8 cellular contexts compared by ENCODE assay signal in the genomic region with DNA sequence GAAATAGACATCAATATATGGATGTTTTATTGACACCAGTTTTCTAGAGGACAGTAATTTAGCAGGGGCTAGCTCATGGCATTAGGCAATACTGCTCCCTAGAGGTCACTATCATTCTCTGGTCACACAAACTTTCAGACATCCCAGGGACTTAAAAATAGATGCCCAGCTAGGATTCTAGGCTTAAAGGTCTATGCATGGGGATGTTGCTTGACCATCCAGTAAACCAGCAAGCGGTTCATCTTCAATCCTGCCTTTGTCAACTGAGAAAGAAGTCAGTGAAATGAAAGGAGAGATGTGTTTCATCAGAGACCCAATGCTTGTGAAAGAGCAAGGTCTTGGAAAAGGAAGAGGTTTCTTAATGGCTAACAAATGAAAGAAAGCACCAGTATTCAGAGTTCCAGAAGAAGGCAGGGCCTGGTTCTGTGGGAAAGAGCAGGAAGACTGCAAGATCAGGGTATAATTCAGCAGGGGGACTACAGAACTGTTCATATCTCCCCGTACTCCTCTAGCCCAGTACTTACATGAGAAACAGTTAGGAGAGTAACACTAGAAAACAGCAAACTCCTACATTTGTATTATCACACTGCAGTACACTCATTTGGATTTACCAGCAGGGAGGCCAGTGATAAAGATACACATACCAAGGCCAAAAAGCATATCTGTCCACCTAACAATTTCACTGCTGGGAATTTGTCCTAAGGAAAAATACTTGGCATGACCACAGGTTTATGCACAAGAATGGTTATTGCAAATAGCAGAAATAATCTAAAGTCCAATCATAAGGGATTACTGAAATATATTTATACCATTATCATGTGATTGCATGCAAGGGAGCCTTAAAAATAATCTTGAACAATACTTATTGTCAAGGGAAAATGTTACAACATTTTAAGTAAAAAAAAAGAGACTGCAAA.
DNase-seq lines count a peak whose midpoint lies in the region; ATAC-seq, FAIRE-seq and TF ChIP-seq lines count a peak whose summit lies in the region.

No MANE protein-coding gene starts in this region.

- TF ChIP-seq CTCF in astrocyte (IDR thresholded peaks at IDR 0.05; ENCODE audit: insufficient read depth, low read depth, low read length) (peak; percentile 84), keratinocyte (optimal IDR thresholded peaks at IDR 0.05 in 1 of 3, IDR thresholded peaks at IDR 0.05 in 1 of 3, conservative IDR thresholded peaks at IDR 0.05 in 1 of 3; ENCODE audit: extremely low read depth in 1 of 3, insufficient read depth in 2 of 3, low read length in 3 of 3) (peak; percentile 56 to 64 (median 63))

- H3K4me2 ChIP-seq in astrocyte (ENCODE audit: low read length) (no peak overlapping the region), keratinocyte (ENCODE audit: control insufficient read depth, extremely low read depth, insufficient read depth, low read depth, low read length) (no peak overlapping the region)

- H3K9me3 Mint-ChIP-seq in astrocyte (ENCODE audit: unreplicated experiment): no peaks in the 10 kb centered on the region

- H3K9ac ChIP-seq in astrocyte (ENCODE audit: low read length) (no peak overlapping the region), keratinocyte (ENCODE audit: control insufficient read depth, extremely low read depth, insufficient read depth, low read length) (no peak overlapping the region)

- DNase-seq in AML-193 (lab: John Stamatoyannopoulos, UW) (peak; percentile 23 to 36), MV-4-11 (lab: John Stamatoyannopoulos, UW) (peak; percentile 5), astrocyte (ENCODE audit: low read depth) (peak; percentile 26), keratinocyte (ENCODE audit: low read depth, low spot score) (no peak), DMS79 (lab: John Stamatoyannopoulos, UW) (no peak)
- DNase-seq in stimulated activated CD4-positive, alpha-beta T cell treated with anti-CD3 and anti-CD28 coated beads, Interleukin-12 subunit alpha, Interleukin-12 subunit beta, amount 100 ng/mL, for 4 hours: no peak

- no peaks in the 10 kb centered on the region for H3K79me2 ChIP-seq in astrocyte (ENCODE audit: insufficient read depth, low read length)
- H3K79me2 ChIP-seq in keratinocyte (ENCODE audit: control insufficient read depth, insufficient read depth, low read length): no peaks in the 10 kb centered on the region

- no peak overlapping the region for H3K4me3 Mint-ChIP-seq in astrocyte (ENCODE audit: unreplicated experiment)

- peak; percentile 95 for FAIRE-seq in astrocyte (lab: Jason Lieb, UNC)
- FAIRE-seq in keratinocyte (lab: Jason Lieb, UNC): peak; percentile 73

- ATAC-seq in GM19372 (IDR thresholded peaks at IDR 0.05; ENCODE audit: low read depth, unreplicated experiment) (peak; percentile 54), GM21526 (IDR thresholded peaks at IDR 0.05; ENCODE audit: low FRiP score, unreplicated experiment) (no peak)

- peak overlapping the region; percentile 0 for H2AFZ ChIP-seq in astrocyte (ENCODE audit: low read depth, low read length)
- H2AFZ ChIP-seq in keratinocyte (ENCODE audit: control insufficient read depth, low read length): no peak overlapping the region

- dilution Hi-C loops in keratinocyte (cut with MboI; ENCODE audit: extremely low pct_ligation_motif_present, low sequenced_read_pairs): no loop called here

- no peaks in the 10 kb centered on the region for H3K9me1 ChIP-seq in keratinocyte (ENCODE audit: control insufficient read depth, extremely low read depth, insufficient read depth, low read length)

- H3K36me3 ChIP-seq in astrocyte (ENCODE audit: insufficient read depth, low read length) (no peaks in the 10 kb centered on the region), keratinocyte (ENCODE audit: control insufficient read depth in 2 of 2, extremely low read depth in 1 of 2, insufficient read depth in 2 of 2, low read length in 2 of 2) (no peaks in the 10 kb centered on the region)

- H4K20me1 ChIP-seq in astrocyte (ENCODE audit: insufficient read depth, low read length): no peaks in the 10 kb centered on the region
- H4K20me1 ChIP-seq in keratinocyte (ENCODE audit: control insufficient read depth, extremely low read depth, insufficient read depth, low read length): no peaks in the 10 kb centered on the region

- no peaks in the 10 kb centered on the region for H3K36me3 Mint-ChIP-seq in astrocyte (ENCODE audit: low read depth, unreplicated experiment)

- no peak overlapping the region for H3K4me3 ChIP-seq in astrocyte (ENCODE audit: insufficient read depth, low read depth, low read length)
- no peak overlapping the region for H3K4me3 ChIP-seq in keratinocyte (ENCODE audit: control insufficient read depth in 2 of 3, extremely low read depth in 1 of 3, insufficient read depth in 2 of 3, low read depth in 1 of 3, low read length in 3 of 3)

- H3K27me3 ChIP-seq in astrocyte (ENCODE audit: insufficient read depth, low read length) (no peaks in the 10 kb centered on the region), keratinocyte (ENCODE audit: control insufficient read depth, extremely low read depth, insufficient read depth, low read length) (no peaks in the 10 kb centered on the region)

- H3K27ac Mint-ChIP-seq in astrocyte (ENCODE audit: unreplicated experiment): no peak overlapping the region

- no peaks in the 10 kb centered on the region for H3K9me3 ChIP-seq in astrocyte (ENCODE audit: insufficient read depth, low read depth, low read length)
- H3K9me3 ChIP-seq in keratinocyte (ENCODE audit: control insufficient read depth, low read depth, low read length): no peaks in the 10 kb centered on the region

- H3K27ac ChIP-seq in astrocyte (ENCODE audit: low read depth, low read length) (no peak overlapping the region), keratinocyte (ENCODE audit: control insufficient read depth, insufficient read depth, low read length) (no peak overlapping the region)

- H3K4me1 Mint-ChIP-seq in astrocyte (ENCODE audit: low read depth, unreplicated experiment): no peaks in the 10 kb centered on the region

- no peaks in the 10 kb centered on the region for H3K27me3 Mint-ChIP-seq in astrocyte (ENCODE audit: low read depth, unreplicated experiment)

- H3K4me1 ChIP-seq in astrocyte (ENCODE audit: insufficient read depth, low read length) (no peaks in the 10 kb centered on the region), keratinocyte (ENCODE audit: control insufficient read depth, extremely low read depth, insufficient read depth, low read length) (no peaks in the 10 kb centered on the region)

Comparison
In these comparisons a context has a peak if more than half of its experiments do, and no peak if none do; other contexts are left out.
1. DNase-seq: peak in AML-193 (2 of 2), MV-4-11 (single experiment) and astrocyte (single experiment); none in keratinocyte (single experiment), DMS79 (single experiment) and stimulated activated CD4-positive, alpha-beta T cell treated with anti-CD3 and anti-CD28 coated beads, Interleukin-12 subunit alpha, Interleukin-12 subunit beta, amount 100 ng/mL, for 4 hours (single experiment).